In genomic region chr17:18166894-18167293, GRCh38 we compare ENCODE assay signal across 17 cellular contexts. TPM values are rescaled to one million over a fixed set of nuclear protein-coding genes. Genes with fewer than 3 reads are reported as not detected.
A peak's percentile ranks its signal among the peaks of the same experiment; 100 is the strongest.
DNase-seq lines count a peak whose midpoint lies in the region; ATAC-seq, FAIRE-seq and TF ChIP-seq lines count a peak whose summit lies in the region.
"Had no signal": no experiment of that assay in that cellular context is flagged by ENCODE, and none has a peak within 500 bp of the region (broad histone marks: within the 10 kb centered on the region; RNA-seq: fewer than 3 reads in every experiment).

No MANE protein-coding gene starts in this region.

- H3K9me1 ChIP-seq in K562 (ENCODE audit: control insufficient read depth, insufficient read depth, low read length): no peaks in the 10 kb centered on the region

- WGBS in K562 (ENCODE audit: insufficient coverage, low coverage, missing lambda C conversion rate): 17% methylated on average over 5 of the region's 5 CpGs

- peak overlapping the region; percentile 65 for H2AFZ ChIP-seq in K562 (ENCODE audit: low read depth, low read length)

- CTCF ChIA-PET in K562 (lab: Yijun Ruan, JAX; ENCODE audit: low intra/inter-chr PET ratio): no interaction called here

- DNase-seq in GM12864 (ENCODE audit: low read depth): no peak
- peak in 1 of 4 experiments; percentile 51 for DNase-seq in K562 (ENCODE audit: extremely low read depth in 1 of 4, low spot score in 3 of 4)
- DNase-seq in mucosa of descending colon: no peak
- DNase-seq in activated T-cell treated with anti-CD3 and anti-CD28 coated beads, Interleukin-2, amount 50 U/mL, for 1 hour: no peak
- DNase-seq in superior temporal gyrus (ENCODE audit: extremely low spot score): no peak
- DNase-seq in central memory CD4-positive, alpha-beta T cell: no peak
- DNase-seq: activated CD4-positive, alpha-beta T cell treated with anti-CD3 and anti-CD28 coated beads, Interleukin-2, amount 10 ng/mL, durations not matched to agents 24 days and 14 days; activated naive CD4-positive, alpha-beta T cell treated with Interleukin-2 at 50 U/mL for 16 hours; CD4-positive, alpha-beta T cell; hippocampal formation; KG1; left ventricle myocardium superior; NCI-H2081 treated with DMSO at 0.1 percent for 48 hours; T-helper 1 cell had no signal

- H3K4me1 ChIP-seq in K562 (replicated peaks in 1 of 2; ENCODE audit: control insufficient read depth in 2 of 2, insufficient read depth in 2 of 2, low read length in 2 of 2) (peaks cover 14 to 25% of the 10 kb centered on the region in 2 experiments), mucosa of descending colon (ENCODE audit: low read depth) (no peaks in the 10 kb centered on the region)
- H3K4me1 ChIP-seq: suprapubic skin had no signal

- H3K36me3 ChIP-seq in K562 (ENCODE audit: control insufficient read depth, insufficient read depth, low read length) (no peaks in the 10 kb centered on the region), mucosa of descending colon (ENCODE audit: low read depth) (no peaks in the 10 kb centered on the region)
- H3K36me3 ChIP-seq: suprapubic skin had no signal

- peak; percentile 83 for ATAC-seq in K562
- peak; percentile 45 for ATAC-seq in mucosa of descending colon
- no peak for ATAC-seq in HG02981 (IDR thresholded peaks at IDR 0.05; ENCODE audit: unreplicated experiment)
- ATAC-seq: left ventricle myocardium superior had no signal

- TF ChIP-seq POLR2A in K562 (conservative IDR thresholded peaks at IDR 0.05): no peak

- in situ Hi-C loops in K562 (cut with MboI): no loop called here

- no peak overlapping the region for H3K4me3 ChIP-seq in GM12864 (ENCODE audit: low read depth, low read length)
- H3K4me3 ChIP-seq in K562: no peak overlapping the region
- no peak overlapping the region for H3K4me3 ChIP-seq in mucosa of descending colon
- H3K4me3 ChIP-seq: suprapubic skin had no signal

- intact Hi-C loops in K562 (cut with micrococcal nuclease) (no loop called here), mucosa of descending colon (cut with DNase I, micrococcal nuclease) (no loop called here)

- POLR2A ChIA-PET in K562 (lab: Yijun Ruan, JAX): no interaction called here

- no peak overlapping the region for H3K27ac ChIP-seq in K562 (ENCODE audit: extremely low read depth, low read depth, low read length)
- H3K27ac ChIP-seq: suprapubic skin had no signal

- H3K9me3 ChIP-seq in K562 (replicated peaks; ENCODE audit: control insufficient read depth, insufficient read depth, low read depth, low read length): no peaks in the 10 kb centered on the region; the same call in 1 of the 2 replicates
- H3K9me3 ChIP-seq in mucosa of descending colon: no peaks in the 10 kb centered on the region
- H3K9me3 ChIP-seq: suprapubic skin had no signal

- no peaks in the 10 kb centered on the region for H4K20me1 ChIP-seq in K562 (replicated peaks; ENCODE audit: control insufficient read depth, insufficient read depth, low read length)

- TF ChIP-seq EP300 in K562 (IDR thresholded peaks at IDR 0.05; ENCODE audit: low read length): no peak

- no TSS peak for BruUV-seq in K562 (replicated peaks; lab: Mats Ljungman, UMichigan)

- TF ChIP-seq RAD21 in K562 (CRISPR knock-in tag; conservative IDR thresholded peaks at IDR 0.05 in 1 of 2, IDR thresholded peaks at IDR 0.05 in 1 of 2): peak in 1 of 2 experiments; percentile 53; a peak in 3 of 4 replicates

- TF ChIP-seq CTCF in GM12864 (IDR thresholded peaks at IDR 0.05; ENCODE audit: low read depth, low read length, missing control alignments) (peak; percentile 34), LNCAP (IDR thresholded peaks at IDR 0.05) (peak; percentile 52; the same call in 1 of the 2 replicates), K562 (IDR thresholded peaks at IDR 0.05 in 2 of 3, conservative IDR thresholded peaks at IDR 0.05 in 1 of 3; ENCODE audit: insufficient read depth in 2 of 3, low read depth in 1 of 3, low read length in 3 of 3) (peak; percentile 49 to 52 (median 52); a peak in 5 of 6 replicates), mucosa of descending colon (IDR thresholded peaks at IDR 0.05) (no peak)

- no peak overlapping the region for H3K9ac ChIP-seq in K562 (ENCODE audit: insufficient read depth in 1 of 2, low read depth in 2 of 2, low read length in 2 of 2)

- no peak overlapping the region for H3K4me2 ChIP-seq in K562 (ENCODE audit: insufficient read depth, low read length)

- H3K79me2 ChIP-seq in K562 (ENCODE audit: control insufficient read depth, insufficient read depth, low read length): no peaks in the 10 kb centered on the region

- FAIRE-seq in K562 (lab: Jason Lieb, UNC): peak; percentile 67

- no peaks in the 10 kb centered on the region for H3K27me3 ChIP-seq in K562 (ENCODE audit: control insufficient read depth in 2 of 2, insufficient read depth in 2 of 2, low read length in 2 of 2)
- H3K27me3 ChIP-seq: suprapubic skin had no signal

TF ChIP-seq in K562, 482 proteins besides CTCF, POLR2A, EP300 and RAD21 (continues in another document):
- peak; percentile 51; the same call in 1 of the 2 replicates for TF ChIP-seq CBX1 (IDR thresholded peaks at IDR 0.05; ENCODE audit: low read depth)
- TF ChIP-seq TRIM28 (IDR thresholded peaks at IDR 0.05): 0 out of 2 replicates have a peak, but pooled peaks have one; percentile 53
- 0 out of 2 replicates have a peak, but pooled peaks have one; percentile 12 for TF ChIP-seq SMC3 (conservative IDR thresholded peaks at IDR 0.05; ENCODE audit: insufficient read depth, low read depth, low read length)
- TF ChIP-seq NELFE (IDR thresholded peaks at IDR 0.05; ENCODE audit: insufficient read depth, insufficient read length): no peak

RNA-seq across cellular contexts. Expression of gene ALKBH5, which starts 16.7 kb away (rescaled TPM):
- 13.7 and 27.0 TPM in 2 replicates for total RNA-seq in K562 (2011; cell fraction: chromatin; rRNA removed; ENCODE audit: low replicate concordance)
- 25.8 and 27.0 TPM in 2 replicates for total RNA-seq in K562 (2011; cell fraction: nucleolus; rRNA removed)
- total RNA-seq in K562 (2011; cell fraction: nucleoplasm; rRNA removed): 21.0 and 29.0 TPM in 2 replicates
- total RNA-seq in K562 (2014; rRNA removed) (49.2 and 63.0 TPM in 2 replicates), K562 (2014; rRNA removed; fragmentation: Illumina TruSeq; extraction: Trizol) (34.6 and 37.5 TPM in 2 replicates), K562 (2015; rRNA removed; fragmentation: Illumina TruSeq; extraction: Trizol) (46.6 and 47.4 TPM in 2 replicates), K562 (2021) (70.0 and 73.8 TPM in 2 replicates), mucosa of descending colon (100 to 1,000 TPM in 1 of 3 donors, 10 to 100 TPM in 2; 70.7 to 151 (median 75.6) TPM)
- polyA plus RNA-seq in K562 (2011; rRNA removed) (51.7 and 52.6 TPM in 2 replicates), K562 (2014; fragmentation: Illumina TruSeq; extraction: Trizol) (47.2 and 52.2 TPM in 2 replicates), K562 (2014; fragmentation: Nextera tagmentation; extraction: Ambion mirVana) (10 to 100 TPM; 11.4 to 18.0 TPM), K562 (2014; rRNA removed) (38.4 and 48.0 TPM in 2 replicates)
- 72.8 and 75.5 TPM in 2 replicates for polyA plus RNA-seq in K562 (2011; cell fraction: cytosol; rRNA removed)
- polyA plus RNA-seq in K562 (2011; cell fraction: nucleus; rRNA removed): 25.7 and 27.6 TPM in 2 replicates
- polyA plus RNA-seq in K562 (2012): 30.7 and 36.5 TPM in 2 replicates
- 59.1 and 79.4 TPM in 2 replicates for polyA minus RNA-seq in K562 (2011; rRNA and poly(A)+ RNA removed)
- 74.9 and 81.0 TPM in 2 replicates for polyA minus RNA-seq in K562 (2011; cell fraction: cytosol; rRNA and poly(A)+ RNA removed)
- polyA minus RNA-seq in K562 (2011; cell fraction: nucleus; rRNA and poly(A)+ RNA removed): 12.4 and 19.2 TPM in 2 replicates

RNA-seq across cellular contexts. Expression of gene MYO15A, which starts 58.3 kb away (rescaled TPM):
- 2.5 and 4.5 TPM in 2 replicates for total RNA-seq in K562 (2011; cell fraction: chromatin; rRNA removed; ENCODE audit: low replicate concordance)
- total RNA-seq in K562 (2011; cell fraction: nucleolus; rRNA removed): 3.2 TPM in 2 replicates
- 1.9 and 2.8 TPM in 2 replicates for total RNA-seq in K562 (2011; cell fraction: nucleoplasm; rRNA removed)
- total RNA-seq in K562 (2014; rRNA removed) (0.04 and 0.05 TPM in 2 replicates), K562 (2014; rRNA removed; fragmentation: Illumina TruSeq; extraction: Trizol) (0.10 and 0.11 TPM in 2 replicates), K562 (2015; rRNA removed; fragmentation: Illumina TruSeq; extraction: Trizol) (0.07 TPM in 1 of 2 replicates, not detected in the other), K562 (2021) (0.18 and 0.47 TPM in 2 replicates), mucosa of descending colon (1 to 10 TPM in 2 of 3 donors, under 1 TPM in 1; 0.60 to 2.0 (median 1.2) TPM)
- polyA plus RNA-seq in K562 (2011; rRNA removed) (0.88 and 1.1 TPM in 2 replicates), K562 (2014; fragmentation: Illumina TruSeq; extraction: Trizol) (0.39 and 0.40 TPM in 2 replicates), K562 (2014; fragmentation: Nextera tagmentation; extraction: Ambion mirVana) (under 1 TPM in 1 of 2 experiments, not detected in 1; 0.11 TPM), K562 (2014; rRNA removed) (0.19 and 1.1 TPM in 2 replicates)
- polyA plus RNA-seq in K562 (2011; cell fraction: cytosol; rRNA removed): 0.91 and 1.2 TPM in 2 replicates
- polyA plus RNA-seq in K562 (2011; cell fraction: nucleus; rRNA removed): 4.6 and 6.4 TPM in 2 replicates
- 0.36 and 0.96 TPM in 2 replicates for polyA plus RNA-seq in K562 (2012)
- polyA minus RNA-seq in K562 (2011; rRNA and poly(A)+ RNA removed): 0.27 and 0.32 TPM in 2 replicates
- 0.46 and 0.67 TPM in 2 replicates for polyA minus RNA-seq in K562 (2011; cell fraction: cytosol; rRNA and poly(A)+ RNA removed)
- polyA minus RNA-seq in K562 (2011; cell fraction: nucleus; rRNA and poly(A)+ RNA removed): 0.89 and 1.2 TPM in 2 replicates

RNA-seq across cellular contexts. Expression of gene LLGL1, which starts 58.5 kb away (rescaled TPM):
- total RNA-seq in K562 (2011; cell fraction: chromatin; rRNA removed; ENCODE audit: low replicate concordance): 9.5 and 31.3 TPM in 2 replicates
- total RNA-seq in K562 (2011; cell fraction: nucleolus; rRNA removed): 21.2 and 23.6 TPM in 2 replicates
- total RNA-seq in K562 (2011; cell fraction: nucleoplasm; rRNA removed): 13.2 and 14.3 TPM in 2 replicates
- total RNA-seq in K562 (2014; rRNA removed) (8.2 and 11.3 TPM in 2 replicates), K562 (2014; rRNA removed; fragmentation: Illumina TruSeq; extraction: Trizol) (1.4 and 1.7 TPM in 2 replicates), K562 (2015; rRNA removed; fragmentation: Illumina TruSeq; extraction: Trizol) (4.0 and 4.2 TPM in 2 replicates), K562 (2021) (12.4 and 12.9 TPM in 2 replicates), mucosa of descending colon (10 to 100 TPM in 2 of 3 donors, 1 to 10 TPM in 1; 6.7 to 15.1 (median 10.3) TPM)
- polyA plus RNA-seq in K562 (2011; rRNA removed) (6.4 and 9.2 TPM in 2 replicates), K562 (2014; fragmentation: Illumina TruSeq; extraction: Trizol) (3.7 and 8.4 TPM in 2 replicates), K562 (2014; fragmentation: Nextera tagmentation; extraction: Ambion mirVana) (under 1 TPM in 1 of 2 experiments, not detected in 1; 0.11 TPM), K562 (2014; rRNA removed) (10.7 and 11.9 TPM in 2 replicates)
- 9.5 and 22.7 TPM in 2 replicates for polyA plus RNA-seq in K562 (2011; cell fraction: cytosol; rRNA removed)
- 16.1 and 20.2 TPM in 2 replicates for polyA plus RNA-seq in K562 (2011; cell fraction: nucleus; rRNA removed)
- 7.3 and 10.7 TPM in 2 replicates for polyA plus RNA-seq in K562 (2012)
- 2.5 and 5.3 TPM in 2 replicates for polyA minus RNA-seq in K562 (2011; rRNA and poly(A)+ RNA removed)
- 8.2 and 8.6 TPM in 2 replicates for polyA minus RNA-seq in K562 (2011; cell fraction: cytosol; rRNA and poly(A)+ RNA removed)
- 5.5 and 6.7 TPM in 2 replicates for polyA minus RNA-seq in K562 (2011; cell fraction: nucleus; rRNA and poly(A)+ RNA removed)
